1 cellular context compared by ENCODE assay signal in genomic region chr10:106473129-106473528, GRCh38.
TF ChIP-seq lines count a peak whose summit lies in the region.

No MANE protein-coding gene starts in this region.

TF ChIP-seq in HEK293, 187 proteins besides CTCF, POLR2A, EP300 and RAD21 (continued from another document and continues in another):
- TF ChIP-seq, protein P1, sequence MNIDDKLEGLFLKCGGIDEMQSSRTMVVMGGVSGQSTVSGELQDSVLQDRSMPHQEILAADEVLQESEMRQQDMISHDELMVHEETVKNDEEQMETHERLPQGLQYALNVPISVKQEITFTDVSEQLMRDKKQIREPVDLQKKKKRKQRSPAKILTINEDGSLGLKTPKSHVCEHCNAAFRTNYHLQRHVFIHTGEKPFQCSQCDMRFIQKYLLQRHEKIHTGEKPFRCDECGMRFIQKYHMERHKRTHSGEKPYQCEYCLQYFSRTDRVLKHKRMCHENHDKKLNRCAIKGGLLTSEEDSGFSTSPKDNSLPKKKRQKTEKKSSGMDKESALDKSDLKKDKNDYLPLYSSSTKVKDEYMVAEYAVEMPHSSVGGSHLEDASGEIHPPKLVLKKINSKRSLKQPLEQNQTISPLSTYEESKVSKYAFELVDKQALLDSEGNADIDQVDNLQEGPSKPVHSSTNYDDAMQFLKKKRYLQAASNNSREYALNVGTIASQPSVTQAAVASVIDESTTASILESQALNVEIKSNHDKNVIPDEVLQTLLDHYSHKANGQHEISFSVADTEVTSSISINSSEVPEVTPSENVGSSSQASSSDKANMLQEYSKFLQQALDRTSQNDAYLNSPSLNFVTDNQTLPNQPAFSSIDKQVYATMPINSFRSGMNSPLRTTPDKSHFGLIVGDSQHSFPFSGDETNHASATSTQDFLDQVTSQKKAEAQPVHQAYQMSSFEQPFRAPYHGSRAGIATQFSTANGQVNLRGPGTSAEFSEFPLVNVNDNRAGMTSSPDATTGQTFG (tag by site-specific recombination; IDR thresholded peaks at IDR 0.05; ENCODE audit: borderline replicate concordance) = no peak
- TF ChIP-seq, protein P2, sequence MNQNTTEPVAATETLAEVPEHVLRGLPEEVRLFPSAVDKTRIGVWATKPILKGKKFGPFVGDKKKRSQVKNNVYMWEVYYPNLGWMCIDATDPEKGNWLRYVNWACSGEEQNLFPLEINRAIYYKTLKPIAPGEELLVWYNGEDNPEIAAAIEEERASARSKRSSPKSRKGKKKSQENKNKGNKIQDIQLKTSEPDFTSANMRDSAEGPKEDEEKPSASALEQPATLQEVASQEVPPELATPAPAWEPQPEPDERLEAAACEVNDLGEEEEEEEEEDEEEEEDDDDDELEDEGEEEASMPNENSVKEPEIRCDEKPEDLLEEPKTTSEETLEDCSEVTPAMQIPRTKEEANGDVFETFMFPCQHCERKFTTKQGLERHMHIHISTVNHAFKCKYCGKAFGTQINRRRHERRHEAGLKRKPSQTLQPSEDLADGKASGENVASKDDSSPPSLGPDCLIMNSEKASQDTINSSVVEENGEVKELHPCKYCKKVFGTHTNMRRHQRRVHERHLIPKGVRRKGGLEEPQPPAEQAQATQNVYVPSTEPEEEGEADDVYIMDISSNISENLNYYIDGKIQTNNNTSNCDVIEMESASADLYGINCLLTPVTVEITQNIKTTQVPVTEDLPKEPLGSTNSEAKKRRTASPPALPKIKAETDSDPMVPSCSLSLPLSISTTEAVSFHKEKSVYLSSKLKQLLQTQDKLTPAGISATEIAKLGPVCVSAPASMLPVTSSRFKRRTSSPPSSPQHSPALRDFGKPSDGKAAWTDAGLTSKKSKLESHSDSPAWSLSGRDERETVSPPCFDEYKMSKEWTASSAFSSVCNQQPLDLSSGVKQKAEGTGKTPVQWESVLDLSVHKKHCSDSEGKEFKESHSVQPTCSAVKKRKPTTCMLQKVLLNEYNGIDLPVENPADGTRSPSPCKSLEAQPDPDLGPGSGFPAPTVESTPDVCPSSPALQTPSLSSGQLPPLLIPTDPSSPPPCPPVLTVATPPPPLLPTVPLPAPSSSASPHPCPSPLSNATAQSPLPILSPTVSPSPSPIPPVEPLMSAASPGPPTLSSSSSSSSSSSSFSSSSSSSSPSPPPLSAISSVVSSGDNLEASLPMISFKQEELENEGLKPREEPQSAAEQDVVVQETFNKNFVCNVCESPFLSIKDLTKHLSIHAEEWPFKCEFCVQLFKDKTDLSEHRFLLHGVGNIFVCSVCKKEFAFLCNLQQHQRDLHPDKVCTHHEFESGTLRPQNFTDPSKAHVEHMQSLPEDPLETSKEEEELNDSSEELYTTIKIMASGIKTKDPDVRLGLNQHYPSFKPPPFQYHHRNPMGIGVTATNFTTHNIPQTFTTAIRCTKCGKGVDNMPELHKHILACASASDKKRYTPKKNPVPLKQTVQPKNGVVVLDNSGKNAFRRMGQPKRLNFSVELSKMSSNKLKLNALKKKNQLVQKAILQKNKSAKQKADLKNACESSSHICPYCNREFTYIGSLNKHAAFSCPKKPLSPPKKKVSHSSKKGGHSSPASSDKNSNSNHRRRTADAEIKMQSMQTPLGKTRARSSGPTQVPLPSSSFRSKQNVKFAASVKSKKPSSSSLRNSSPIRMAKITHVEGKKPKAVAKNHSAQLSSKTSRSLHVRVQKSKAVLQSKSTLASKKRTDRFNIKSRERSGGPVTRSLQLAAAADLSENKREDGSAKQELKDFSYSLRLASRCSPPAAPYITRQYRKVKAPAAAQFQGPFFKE (tag by site-specific recombination; IDR thresholded peaks at IDR 0.05; ENCODE audit: borderline replicate concordance) = no peak
- TF ChIP-seq ZNF138 (tag by site-specific recombination; IDR thresholded peaks at IDR 0.05; ENCODE audit: borderline replicate concordance) (no peak), ZNF433 (tag by site-specific recombination; IDR thresholded peaks at IDR 0.05; ENCODE audit: low read depth) (peak; percentile 54; the same call in 1 of the 2 replicates), ZNF292 (tag by site-specific recombination; IDR thresholded peaks at IDR 0.05; ENCODE audit: borderline replicate concordance, low read depth) (no peak), ZBTB20 (tag by site-specific recombination; IDR thresholded peaks at IDR 0.05) (no peak), ZNF221 (tag by site-specific recombination; IDR thresholded peaks at IDR 0.05; ENCODE audit: borderline replicate concordance) (no peak), HOXC10 (CRISPR knock-in tag; IDR thresholded peaks at IDR 0.05) (no peak), ZNF560 (tag by site-specific recombination; IDR thresholded peaks at IDR 0.05; ENCODE audit: borderline replicate concordance) (peak; percentile 21; the same call in 1 of the 2 replicates), ZNF654 (tag by site-specific recombination; IDR thresholded peaks at IDR 0.05; ENCODE audit: low read depth) (peak; percentile 31), ZNF529 (tag by site-specific recombination; IDR thresholded peaks at IDR 0.05; ENCODE audit: insufficient replicate concordance) (peak; percentile 54), ZNF48 (tag by site-specific recombination; IDR thresholded peaks at IDR 0.05) (no peak), ZNF23 (tag by site-specific recombination; IDR thresholded peaks at IDR 0.05; ENCODE audit: borderline replicate concordance) (no peak), KLF1 (tag by site-specific recombination; IDR thresholded peaks at IDR 0.05) (no peak), ZNF214 (tag by site-specific recombination; IDR thresholded peaks at IDR 0.05; ENCODE audit: borderline replicate concordance) (no peak), YY2 (tag by site-specific recombination; IDR thresholded peaks at IDR 0.05) (no peak), ZNF112 (tag by site-specific recombination; IDR thresholded peaks at IDR 0.05) (no peak), GLIS1 (tag by site-specific recombination; IDR thresholded peaks at IDR 0.05) (no peak), ZBTB21 (tag by site-specific recombination; IDR thresholded peaks at IDR 0.05) (no peak), ZBTB7A (tag by site-specific recombination; IDR thresholded peaks at IDR 0.05; ENCODE audit: low read depth) (no peak), ZNF341 (tag by site-specific recombination; IDR thresholded peaks at IDR 0.05; ENCODE audit: low read depth) (no peak), ZBTB11 (tag by site-specific recombination; conservative IDR thresholded peaks at IDR 0.05; ENCODE audit: low read depth) (peak; percentile 82), ZNF600 (tag by site-specific recombination; IDR thresholded peaks at IDR 0.05) (no peak), OSR2 (tag by site-specific recombination; IDR thresholded peaks at IDR 0.05) (no peak), SP2 (tag by site-specific recombination; IDR thresholded peaks at IDR 0.05) (no peak), ZNF791 (tag by site-specific recombination; IDR thresholded peaks at IDR 0.05) (no peak)
- TF ChIP-seq, protein P3, sequence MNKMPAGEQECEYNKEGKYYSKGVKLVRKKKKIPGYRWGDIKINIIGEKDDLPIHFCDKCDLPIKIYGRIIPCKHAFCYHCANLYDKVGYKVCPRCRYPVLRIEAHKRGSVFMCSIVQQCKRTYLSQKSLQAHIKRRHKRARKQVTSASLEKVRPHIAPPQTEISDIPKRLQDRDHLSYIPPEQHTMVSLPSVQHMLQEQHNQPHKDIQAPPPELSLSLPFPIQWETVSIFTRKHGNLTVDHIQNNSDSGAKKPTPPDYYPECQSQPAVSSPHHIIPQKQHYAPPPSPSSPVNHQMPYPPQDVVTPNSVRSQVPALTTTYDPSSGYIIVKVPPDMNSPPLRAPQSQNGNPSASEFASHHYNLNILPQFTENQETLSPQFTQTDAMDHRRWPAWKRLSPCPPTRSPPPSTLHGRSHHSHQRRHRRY (tag by site-specific recombination; IDR thresholded peaks at IDR 0.05) = no peak
- TF ChIP-seq, protein P4, sequence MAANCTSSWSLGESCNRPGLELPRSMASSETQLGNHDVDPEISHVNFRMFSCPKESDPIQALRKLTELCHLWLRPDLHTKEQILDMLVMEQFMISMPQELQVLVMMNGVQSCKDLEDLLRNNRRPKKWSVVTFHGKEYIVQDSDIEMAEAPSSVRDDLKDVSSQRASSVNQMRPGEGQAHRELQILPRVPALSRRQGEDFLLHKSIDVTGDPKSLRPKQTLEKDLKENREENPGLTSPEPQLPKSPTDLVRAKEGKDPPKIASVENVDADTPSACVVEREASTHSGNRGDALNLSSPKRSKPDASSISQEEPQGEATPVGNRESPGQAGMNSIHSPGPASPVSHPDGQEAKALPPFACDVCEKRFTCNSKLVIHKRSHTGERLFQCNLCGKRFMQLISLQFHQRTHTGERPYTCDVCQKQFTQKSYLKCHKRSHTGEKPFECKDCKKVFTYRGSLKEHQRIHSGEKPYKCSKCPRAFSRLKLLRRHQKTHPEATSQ (tag by site-specific recombination; IDR thresholded peaks at IDR 0.05) = no peak
- TF ChIP-seq, protein P5, sequence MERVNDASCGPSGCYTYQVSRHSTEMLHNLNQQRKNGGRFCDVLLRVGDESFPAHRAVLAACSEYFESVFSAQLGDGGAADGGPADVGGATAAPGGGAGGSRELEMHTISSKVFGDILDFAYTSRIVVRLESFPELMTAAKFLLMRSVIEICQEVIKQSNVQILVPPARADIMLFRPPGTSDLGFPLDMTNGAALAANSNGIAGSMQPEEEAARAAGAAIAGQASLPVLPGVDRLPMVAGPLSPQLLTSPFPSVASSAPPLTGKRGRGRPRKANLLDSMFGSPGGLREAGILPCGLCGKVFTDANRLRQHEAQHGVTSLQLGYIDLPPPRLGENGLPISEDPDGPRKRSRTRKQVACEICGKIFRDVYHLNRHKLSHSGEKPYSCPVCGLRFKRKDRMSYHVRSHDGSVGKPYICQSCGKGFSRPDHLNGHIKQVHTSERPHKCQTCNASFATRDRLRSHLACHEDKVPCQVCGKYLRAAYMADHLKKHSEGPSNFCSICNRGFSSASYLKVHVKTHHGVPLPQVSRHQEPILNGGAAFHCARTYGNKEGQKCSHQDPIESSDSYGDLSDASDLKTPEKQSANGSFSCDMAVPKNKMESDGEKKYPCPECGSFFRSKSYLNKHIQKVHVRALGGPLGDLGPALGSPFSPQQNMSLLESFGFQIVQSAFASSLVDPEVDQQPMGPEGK (tag by site-specific recombination; IDR thresholded peaks at IDR 0.05) = no peak
- TF ChIP-seq, protein P6, sequence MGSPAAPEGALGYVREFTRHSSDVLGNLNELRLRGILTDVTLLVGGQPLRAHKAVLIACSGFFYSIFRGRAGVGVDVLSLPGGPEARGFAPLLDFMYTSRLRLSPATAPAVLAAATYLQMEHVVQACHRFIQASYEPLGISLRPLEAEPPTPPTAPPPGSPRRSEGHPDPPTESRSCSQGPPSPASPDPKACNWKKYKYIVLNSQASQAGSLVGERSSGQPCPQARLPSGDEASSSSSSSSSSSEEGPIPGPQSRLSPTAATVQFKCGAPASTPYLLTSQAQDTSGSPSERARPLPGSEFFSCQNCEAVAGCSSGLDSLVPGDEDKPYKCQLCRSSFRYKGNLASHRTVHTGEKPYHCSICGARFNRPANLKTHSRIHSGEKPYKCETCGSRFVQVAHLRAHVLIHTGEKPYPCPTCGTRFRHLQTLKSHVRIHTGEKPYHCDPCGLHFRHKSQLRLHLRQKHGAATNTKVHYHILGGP (tag by site-specific recombination; IDR thresholded peaks at IDR 0.05) = no peak
- TF ChIP-seq, protein P7, sequence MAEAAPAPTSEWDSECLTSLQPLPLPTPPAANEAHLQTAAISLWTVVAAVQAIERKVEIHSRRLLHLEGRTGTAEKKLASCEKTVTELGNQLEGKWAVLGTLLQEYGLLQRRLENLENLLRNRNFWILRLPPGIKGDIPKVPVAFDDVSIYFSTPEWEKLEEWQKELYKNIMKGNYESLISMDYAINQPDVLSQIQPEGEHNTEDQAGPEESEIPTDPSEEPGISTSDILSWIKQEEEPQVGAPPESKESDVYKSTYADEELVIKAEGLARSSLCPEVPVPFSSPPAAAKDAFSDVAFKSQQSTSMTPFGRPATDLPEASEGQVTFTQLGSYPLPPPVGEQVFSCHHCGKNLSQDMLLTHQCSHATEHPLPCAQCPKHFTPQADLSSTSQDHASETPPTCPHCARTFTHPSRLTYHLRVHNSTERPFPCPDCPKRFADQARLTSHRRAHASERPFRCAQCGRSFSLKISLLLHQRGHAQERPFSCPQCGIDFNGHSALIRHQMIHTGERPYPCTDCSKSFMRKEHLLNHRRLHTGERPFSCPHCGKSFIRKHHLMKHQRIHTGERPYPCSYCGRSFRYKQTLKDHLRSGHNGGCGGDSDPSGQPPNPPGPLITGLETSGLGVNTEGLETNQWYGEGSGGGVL (tag by site-specific recombination; IDR thresholded peaks at IDR 0.05) = no peak
